9 cellular contexts compared by ENCODE assay signal in the genomic region with DNA sequence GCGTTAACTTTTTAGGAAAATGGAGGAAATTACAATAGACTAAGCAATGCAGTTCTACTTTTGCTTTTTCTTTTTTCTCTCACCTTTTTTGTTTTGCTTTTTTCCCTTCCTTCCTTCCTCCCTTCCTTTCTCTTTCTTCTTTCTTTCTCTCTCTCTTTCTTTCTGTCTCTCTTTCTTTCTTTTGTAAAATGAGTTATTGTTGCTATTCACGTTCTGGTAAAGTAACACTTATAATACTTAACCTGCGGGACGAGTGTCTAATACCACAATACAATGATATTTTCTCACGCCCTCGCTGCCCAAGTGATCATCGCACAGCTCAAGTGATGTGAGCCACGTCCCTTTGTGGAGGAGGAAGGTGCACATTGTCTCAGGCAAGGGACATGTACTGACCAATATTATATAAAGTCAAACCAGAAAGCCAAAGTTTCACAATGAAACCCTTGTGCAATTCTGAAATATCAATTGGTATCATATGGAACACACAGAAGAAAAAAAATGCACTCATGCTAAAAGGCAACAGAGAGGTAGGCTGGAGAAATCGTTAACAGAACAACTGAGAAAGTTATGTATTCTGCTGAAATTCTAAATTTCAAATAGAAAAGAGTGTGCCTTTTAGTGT. TPM values are rescaled to one million over a fixed set of nuclear protein-coding genes. Genes with fewer than 3 reads are reported as not detected.
DNase-seq lines count a peak whose midpoint lies in the region; ATAC-seq lines count a peak whose summit lies in the region.
"Had no signal": no experiment of that assay in that cellular context is flagged by ENCODE, and none has a peak within 500 bp of the region (broad histone marks: within the 10 kb centered on the region; RNA-seq: fewer than 3 reads in every experiment).

No MANE protein-coding gene starts in this region.

- no peaks in the 10 kb centered on the region for H4K20me1 ChIP-seq in BLaER1

- H3K23ac ChIP-seq in neuronal stem cell (ENCODE audit: low read depth, low read length, poor library complexity), result no peak overlapping the region

- H3K9ac ChIP-seq in BLaER1, result peak overlapping the region; percentile 82; the same call in 1 of the 2 replicates
- no peak overlapping the region for H3K9ac ChIP-seq in endocrine pancreas (ENCODE audit: control insufficient read depth, insufficient read depth, low read length)
- H3K9ac ChIP-seq in neuronal stem cell (ENCODE audit: low read depth, low read length, poor library complexity), result no peak overlapping the region

- no peak overlapping the region for H2BK15ac ChIP-seq in neuronal stem cell (ENCODE audit: low read length)

- H4K91ac ChIP-seq in neuronal stem cell (ENCODE audit: low read depth, low read length, poor library complexity), result no peak overlapping the region

- no peak overlapping the region for H3K27ac Mint-ChIP-seq in IgD-negative memory B cell

- peaks cover 12% of the 10 kb centered on the region for H3K27me3 Mint-ChIP-seq in IgD-negative memory B cell

- peak overlapping the region; percentile 81 for H3K4me3 ChIP-seq in BLaER1
- H3K4me3 ChIP-seq in endocrine pancreas (ENCODE audit: control insufficient read depth, insufficient read depth, low read length), result peak overlapping the region; percentile 47
- peak overlapping the region in 1 of 2 donors; percentile 67 for H3K4me3 ChIP-seq in neuronal stem cell (ENCODE audit: low read length in 2 of 2)

- no peak for ATAC-seq in GM18517 (IDR thresholded peaks at IDR 0.05; ENCODE audit: unreplicated experiment)
- ATAC-seq in GM19397 (IDR thresholded peaks at IDR 0.05; ENCODE audit: unreplicated experiment), result no peak
- no peak for ATAC-seq in GM18520 (IDR thresholded peaks at IDR 0.05; ENCODE audit: unreplicated experiment)
- ATAC-seq: HCT116 had no signal

- H2BK5ac ChIP-seq in neuronal stem cell (ENCODE audit: low read length), result no peak overlapping the region

- no peaks in the 10 kb centered on the region for H3K9me3 Mint-ChIP-seq in IgD-negative memory B cell

- H3K4me1 Mint-ChIP-seq in IgD-negative memory B cell, result peaks cover 15 to 21% (median 17%) of the 10 kb centered on the region in 3 donors

- H2AK5ac ChIP-seq in neuronal stem cell (ENCODE audit: low read depth, low read length), result no peak overlapping the region

- WGBS in neuronal stem cell (ENCODE audit: extremely low coverage in 2 of 2, insufficient read length in 2 of 2, insufficient replicate concordance in 1 of 2), 2 donors, result no CpG with 5 or more reads among the region's 9 CpGs

- peak overlapping the region; percentile 79 to 96 (median 88) for H3K4me3 Mint-ChIP-seq in IgD-negative memory B cell

- DNase-seq in neuronal stem cell (ENCODE audit: low spot score) (no peak), NOMO-1 treated with dmso at 0.1 percent for 144 hours (lab: John Stamatoyannopoulos, UW; ENCODE audit: unreplicated experiment) (no peak)

- H3K4me2 ChIP-seq in BLaER1 (peak overlapping the region; percentile 93), neuronal stem cell (ENCODE audit: insufficient read depth, low read length, poor library complexity, severe bottlenecking) (no peak overlapping the region)

- H3K18ac ChIP-seq in neuronal stem cell (ENCODE audit: low read length), result no peak overlapping the region

- H3K4me1 ChIP-seq in BLaER1 (peaks cover 38% of the 10 kb centered on the region), endocrine pancreas (ENCODE audit: control insufficient read depth, insufficient read depth, low read length) (peaks cover 3% of the 10 kb centered on the region), neuronal stem cell (ENCODE audit: control insufficient read depth in 2 of 2, insufficient read depth in 1 of 2, low read depth in 1 of 2, low read length in 2 of 2) (peaks cover 5 to 18% of the 10 kb centered on the region in 2 donors)

- H3K27ac ChIP-seq in BLaER1, result peak overlapping the region; percentile 81; the same call in 1 of the 2 replicates
- H3K27ac ChIP-seq in neuronal stem cell (replicated peaks; ENCODE audit: low read length), result no peak overlapping the region

- H3K9me3 ChIP-seq in BLaER1 (no peaks in the 10 kb centered on the region), endocrine pancreas (ENCODE audit: control insufficient read depth, low read length) (no peaks in the 10 kb centered on the region), neuronal stem cell (replicated peaks in 1 of 2; ENCODE audit: control insufficient read depth in 2 of 2, insufficient read depth in 1 of 2, low read depth in 1 of 2, low read length in 2 of 2) (no peaks in the 10 kb centered on the region)

- H3K36me3 Mint-ChIP-seq in IgD-negative memory B cell, result peaks cover 2% of the 10 kb centered on the region

- H3K4ac ChIP-seq in neuronal stem cell (ENCODE audit: low read length), result no peak overlapping the region

- H3K79me1 ChIP-seq in neuronal stem cell (ENCODE audit: low read depth, low read length), result no peaks in the 10 kb centered on the region

- H2AFZ ChIP-seq in neuronal stem cell (ENCODE audit: low read length), result peak overlapping the region; percentile 89

- H3K36me3 ChIP-seq in BLaER1, result no peaks in the 10 kb centered on the region; the same call in 1 of the 2 replicates
- no peaks in the 10 kb centered on the region for H3K36me3 ChIP-seq in endocrine pancreas (ENCODE audit: control insufficient read depth, insufficient read depth, low read length)
- peaks cover 0 to 30% of the 10 kb centered on the region in 2 donors for H3K36me3 ChIP-seq in neuronal stem cell (replicated peaks in 1 of 2; ENCODE audit: control insufficient read depth in 2 of 2, insufficient read depth in 2 of 2, low read length in 2 of 2)

- no peak overlapping the region for H3K14ac ChIP-seq in neuronal stem cell (ENCODE audit: low read length)

- no peaks in the 10 kb centered on the region for H3K27me3 ChIP-seq in BLaER1
- H3K27me3 ChIP-seq in endocrine pancreas (ENCODE audit: control insufficient read depth, insufficient read depth, low read length), result peaks cover 4% of the 10 kb centered on the region
- H3K27me3 ChIP-seq in neuronal stem cell (ENCODE audit: control insufficient read depth in 3 of 3, insufficient read depth in 3 of 3, low read depth in 1 of 3, low read length in 3 of 3), result no peaks in the 10 kb centered on the region

- H2BK120ac ChIP-seq in neuronal stem cell (ENCODE audit: low read depth, low read length), result no peak overlapping the region

- H2BK12ac ChIP-seq in neuronal stem cell (ENCODE audit: low read length), result no peak overlapping the region

- no peak overlapping the region for H4K8ac ChIP-seq in neuronal stem cell (ENCODE audit: low read depth, low read length)

RNA-seq across cellular contexts. Expression of gene JAM2, which starts 1.7 kb away (rescaled TPM):
- polyA plus RNA-seq in IgD-negative memory B cell, result 0.15 TPM
- polyA plus RNA-seq in neuronal stem cell (2013, experiment 1 of 2), result 9.7 TPM
- polyA plus RNA-seq in neuronal stem cell (2013, experiment 2 of 2), result 9.1 TPM

RNA-seq across cellular contexts. Expression of gene MRPL39, which starts 33.5 kb away (rescaled TPM):
- polyA plus RNA-seq in IgD-negative memory B cell, result 36.8 TPM
- 41.9 TPM for polyA plus RNA-seq in neuronal stem cell (2013, experiment 1 of 2)
- 42.4 TPM for polyA plus RNA-seq in neuronal stem cell (2013, experiment 2 of 2)
